In the genomic region with DNA sequence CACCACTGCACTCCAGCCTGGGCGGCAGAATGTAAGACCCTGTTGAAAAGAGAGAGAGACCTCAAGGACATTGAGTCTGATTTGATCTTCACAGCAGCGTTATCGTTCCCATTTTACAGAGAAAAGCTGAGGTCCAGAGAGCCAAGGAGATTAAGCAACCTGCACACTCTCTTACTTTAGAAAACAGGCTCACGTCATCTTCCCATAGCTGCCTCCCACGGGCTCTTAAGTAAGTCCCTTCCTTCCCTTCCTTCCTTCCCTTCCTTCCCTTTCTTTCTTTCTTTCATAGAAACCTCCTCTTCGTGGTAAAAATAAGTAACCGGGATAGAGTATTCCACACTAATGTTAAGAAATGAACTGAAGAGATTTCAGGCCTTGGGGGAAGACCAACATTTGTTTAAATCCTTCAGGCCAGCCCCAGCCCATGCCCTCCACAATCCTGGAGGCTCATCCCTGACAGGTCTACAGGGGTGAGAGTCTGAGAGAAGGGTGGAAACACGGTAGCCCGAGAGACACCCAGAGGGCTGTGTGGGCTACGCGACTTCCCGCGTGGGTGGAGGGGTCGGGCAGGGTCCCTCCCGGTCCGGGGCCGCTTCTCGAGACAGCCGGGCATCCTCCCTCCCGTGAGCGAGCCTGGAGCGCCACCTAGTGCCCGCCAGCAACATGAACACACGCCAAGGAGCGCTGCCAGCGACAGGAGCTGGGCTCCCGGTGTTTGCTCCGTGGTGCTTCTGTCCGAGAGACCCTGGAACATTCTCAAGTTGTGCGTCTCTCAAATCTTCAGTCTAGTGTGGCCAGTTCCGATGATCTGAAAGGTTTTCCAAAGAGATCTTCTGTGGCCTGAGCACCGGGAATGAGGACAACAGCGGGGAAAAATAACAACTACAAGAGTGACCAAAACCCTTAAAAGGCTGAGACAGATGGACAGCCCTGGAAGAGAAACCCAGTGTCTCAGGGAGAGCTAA, we compare ENCODE assay signal across 8 cellular contexts.
A peak's percentile ranks its signal among the peaks of the same experiment; 100 is the strongest.
DNase-seq lines count a peak whose midpoint lies in the region; ATAC-seq and TF ChIP-seq lines count a peak whose summit lies in the region.

No MANE protein-coding gene starts in this region.

- no peak overlapping the region for H3K27ac ChIP-seq in lower lobe of right lung

- intact Hi-C loops in lower lobe of right lung (cut with DNase I) = no loop called here

- H3K4me1 ChIP-seq in lower lobe of right lung = peaks cover 21% of the 10 kb centered on the region

- in situ Hi-C loops in ACHN (cut with HindIII; ENCODE audit: low pct_ligation_motif_present, low pct_unique_long_range_greater_than_20kb, low sequenced_read_pairs) = no loop called here

- peak; percentile 68 for DNase-seq in ACHN
- DNase-seq in NCI-H345 (lab: John Stamatoyannopoulos, UW) = peak; percentile 77
- peak; percentile 48 to 51 for DNase-seq in activated CD4-positive, alpha-beta T cell treated with anti-CD3 and anti-CD28 coated beads, Interleukin-2, amount 50 U/mL, for 24 hours (ENCODE audit: low read depth in 1 of 2, low spot score in 1 of 2)
- DNase-seq in dermis microvascular lymphatic vessel endothelial cell (ENCODE audit: low read depth in 2 of 2) = peak; percentile 27 to 73
- peak; percentile 87 for DNase-seq in lower lobe of right lung
- DNase-seq in stimulated activated CD4-positive, alpha-beta T cell treated with anti-CD3 and anti-CD28 coated beads, TNF-alpha, amount 100 ng/mL, for 24 hours (ENCODE audit: low read depth in 3 of 3) = peak; percentile 32 to 73 (median 56)

- no peaks in the 10 kb centered on the region for H3K9me3 ChIP-seq in lower lobe of right lung

- peak overlapping the region; percentile 25 for H3K4me3 ChIP-seq in lower lobe of right lung

- ATAC-seq in GM18511 (IDR thresholded peaks at IDR 0.05; ENCODE audit: unreplicated experiment) (peak; percentile 97), HG03025 (IDR thresholded peaks at IDR 0.05; ENCODE audit: low FRiP score, unreplicated experiment) (peak; percentile 63), lower lobe of right lung (peak; percentile 93 to 94)

- H3K36me3 ChIP-seq in lower lobe of right lung = no peaks in the 10 kb centered on the region

- peaks cover 5% of the 10 kb centered on the region for H3K27me3 ChIP-seq in lower lobe of right lung (ENCODE audit: low read depth)

- TF ChIP-seq CTCF in lower lobe of right lung (IDR thresholded peaks at IDR 0.05) = peak; percentile 95
